ENCODE assay signal across 9 cellular contexts in the genomic region with DNA sequence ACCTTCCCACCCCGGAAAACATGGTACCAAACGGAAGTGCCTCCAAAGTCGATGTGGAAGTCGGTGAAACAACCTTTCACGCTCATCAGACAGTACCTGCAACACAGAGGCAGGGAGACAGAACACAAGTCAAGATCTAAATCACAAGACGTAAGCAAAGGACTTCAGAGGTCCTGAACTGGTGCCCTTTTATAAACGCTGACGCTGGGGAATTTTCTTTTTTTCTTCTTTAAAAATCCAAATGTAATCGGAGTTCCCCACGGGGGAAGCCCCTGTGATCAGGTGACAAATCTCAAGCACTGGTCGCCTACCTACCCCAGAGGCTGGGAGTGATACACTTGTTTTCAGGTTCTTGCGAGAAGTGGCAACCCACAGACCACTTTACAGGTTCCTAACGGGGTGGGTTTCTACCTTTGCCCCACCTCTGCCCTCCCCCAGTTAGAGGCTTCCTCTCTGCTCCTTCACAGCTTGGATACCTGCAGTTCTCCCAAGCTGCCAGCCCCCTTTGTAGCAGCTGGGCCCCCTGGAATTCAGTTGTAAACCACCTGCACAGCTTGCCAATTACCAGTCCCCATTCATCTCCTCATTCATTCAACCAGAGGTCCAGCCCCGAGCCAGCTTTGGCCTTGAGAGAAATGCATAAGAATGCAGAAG. TPM values are rescaled to one million over a fixed set of nuclear protein-coding genes. Genes with fewer than 3 reads are reported as not detected.
DNase-seq lines count a peak whose midpoint lies in the region; TF ChIP-seq lines count a peak whose summit lies in the region.
"Had no signal": no experiment of that assay in that cellular context is flagged by ENCODE, and none has a peak within 500 bp of the region (broad histone marks: within the 10 kb centered on the region; RNA-seq: fewer than 3 reads in every experiment).

No MANE protein-coding gene starts in this region.

- POLR2A ChIA-PET in PC-9 (lab: Charles Lee; ENCODE audit: unreplicated experiment): no interaction called here

- H3K9me2 ChIP-seq in PC-9 (ENCODE audit: insufficient read depth): no peaks in the 10 kb centered on the region

- H3K27ac Mint-ChIP-seq in T-helper 1 cell treated with Interleukin-12 subunit alpha and Interleukin-12 subunit beta and Interleukin-4 antibody, amounts not matched to agents 30 μg/mL and 1 μg/mL, for 36 hours: peak overlapping the region; percentile 55
- H3K27ac Mint-ChIP-seq in activated naive CD4-positive, alpha-beta T cell treated with anti-CD3 and anti-CD28 coated beads, Interleukin-2, amount 50 U/mL, for 24 hours: peak overlapping the region; percentile 26

- no peaks in the 10 kb centered on the region for H4K20me1 ChIP-seq in PC-9 (ENCODE audit: insufficient read depth)

- H3K27me3 Mint-ChIP-seq in T-helper 1 cell treated with Interleukin-12 subunit alpha and Interleukin-12 subunit beta and Interleukin-4 antibody, amounts not matched to agents 30 μg/mL and 1 μg/mL, for 36 hours (ENCODE audit: low read depth): peaks cover 4% of the 10 kb centered on the region
- no peaks in the 10 kb centered on the region for H3K27me3 Mint-ChIP-seq in activated naive CD4-positive, alpha-beta T cell treated with anti-CD3 and anti-CD28 coated beads, Interleukin-2, amount 50 U/mL, for 24 hours

- DNase-seq in D341Med (ENCODE audit: low spot score): peak; percentile 16
- peak; percentile 32 to 35 for DNase-seq in stimulated activated CD4-positive, alpha-beta T cell treated with anti-CD3 and anti-CD28 coated beads, Interleukin-15, amount 100 ng/mL, for 1 hour (ENCODE audit: low read depth in 1 of 2, low spot score in 1 of 2)
- no peak for DNase-seq in transverse colon
- DNase-seq in NCI-H524 (lab: John Stamatoyannopoulos, UW): no peak
- DNase-seq in PC-9: no peak
- DNase-seq in NCI-H1417 (lab: John Stamatoyannopoulos, UW): no peak

- no peak for TF ChIP-seq POLR2A in transverse colon (IDR thresholded peaks at IDR 0.05)

- H3K9me3 ChIP-seq in transverse colon (no peaks in the 10 kb centered on the region), PC-9 (ENCODE audit: insufficient read depth, low read depth) (no peaks in the 10 kb centered on the region)
- H3K9me3 ChIP-seq: prostate gland had no signal

- H3K27me3 ChIP-seq in transverse colon: no peaks in the 10 kb centered on the region
- no peaks in the 10 kb centered on the region for H3K27me3 ChIP-seq in PC-9 (ENCODE audit: insufficient read depth, low read depth)

- no peak for TF ChIP-seq EP300 in transverse colon (IDR thresholded peaks at IDR 0.05; ENCODE audit: low read depth)

- WGBS in transverse colon (ENCODE audit: low coverage in 1 of 2), 2 donors: 76 to 81% methylated on average over 7 to 14 of the region's 14 CpGs

- H3K27ac ChIP-seq in transverse colon: no peak overlapping the region
- H3K27ac ChIP-seq in PC-9: no peak overlapping the region
- H3K27ac ChIP-seq: prostate gland had no signal

- H3K36me3 Mint-ChIP-seq in T-helper 1 cell treated with Interleukin-12 subunit alpha and Interleukin-12 subunit beta and Interleukin-4 antibody, amounts not matched to agents 30 μg/mL and 1 μg/mL, for 36 hours (ENCODE audit: low read depth): peaks cover 24% of the 10 kb centered on the region
- H3K36me3 Mint-ChIP-seq in activated naive CD4-positive, alpha-beta T cell treated with anti-CD3 and anti-CD28 coated beads, Interleukin-2, amount 50 U/mL, for 24 hours: peaks cover 3% of the 10 kb centered on the region

- CTCF ChIA-PET in PC-9 (lab: Charles Lee): no interaction called here

- no TSS peak for BruUV-seq in PC-9 (replicated peaks; lab: Mats Ljungman, UMichigan)

- H3K4me3 ChIP-seq in transverse colon (no peak overlapping the region), PC-9 (no peak overlapping the region)
- H3K4me3 ChIP-seq: prostate gland had no signal

- peak overlapping the region; percentile 58 for H3K4me3 Mint-ChIP-seq in T-helper 1 cell treated with Interleukin-12 subunit alpha and Interleukin-12 subunit beta and Interleukin-4 antibody, amounts not matched to agents 30 μg/mL and 1 μg/mL, for 36 hours
- peak overlapping the region; percentile 39 for H3K4me3 Mint-ChIP-seq in activated naive CD4-positive, alpha-beta T cell treated with anti-CD3 and anti-CD28 coated beads, Interleukin-2, amount 50 U/mL, for 24 hours

- peaks cover 38% of the 10 kb centered on the region for H3K4me1 Mint-ChIP-seq in T-helper 1 cell treated with Interleukin-12 subunit alpha and Interleukin-12 subunit beta and Interleukin-4 antibody, amounts not matched to agents 30 μg/mL and 1 μg/mL, for 36 hours (ENCODE audit: low read depth)
- H3K4me1 Mint-ChIP-seq in activated naive CD4-positive, alpha-beta T cell treated with anti-CD3 and anti-CD28 coated beads, Interleukin-2, amount 50 U/mL, for 24 hours: peaks cover 68% of the 10 kb centered on the region

- TF ChIP-seq CTCF in transverse colon (IDR thresholded peaks at IDR 0.05): no peak
- TF ChIP-seq CTCF in PC-9 (conservative IDR thresholded peaks at IDR 0.05): no peak

- H3K9me3 Mint-ChIP-seq in T-helper 1 cell treated with Interleukin-12 subunit alpha and Interleukin-12 subunit beta and Interleukin-4 antibody, amounts not matched to agents 30 μg/mL and 1 μg/mL, for 36 hours: no peaks in the 10 kb centered on the region
- no peaks in the 10 kb centered on the region for H3K9me3 Mint-ChIP-seq in activated naive CD4-positive, alpha-beta T cell treated with anti-CD3 and anti-CD28 coated beads, Interleukin-2, amount 50 U/mL, for 24 hours

- no peaks in the 10 kb centered on the region for H3K79me2 ChIP-seq in PC-9 (ENCODE audit: low read depth)

- H3K36me3 ChIP-seq in transverse colon (no peaks in the 10 kb centered on the region), PC-9 (ENCODE audit: low read depth) (no peaks in the 10 kb centered on the region)
- H3K36me3 ChIP-seq: prostate gland had no signal

- peaks cover 11 to 58% (median 29%) of the 10 kb centered on the region in 4 donors for H3K4me1 ChIP-seq in transverse colon
- H3K4me1 ChIP-seq in PC-9 (replicated peaks; ENCODE audit: insufficient read depth): peaks cover 10% of the 10 kb centered on the region

- H3F3A ChIP-seq in PC-9 (ENCODE audit: insufficient read depth, low read depth): 0 out of 2 replicates have a peak, but pooled peaks cover 1% of the 10 kb centered on the region

- H3K4me2 ChIP-seq in PC-9: no peak overlapping the region

- H2AFZ ChIP-seq in PC-9: no peak overlapping the region

- in situ Hi-C loops in transverse colon (cut with MboI; ENCODE audit: low pct_ligation_motif_present in 1 of 4, low pct_unique_long_range_greater_than_20kb in 1 of 4, low sequenced_read_pairs in 3 of 4): no loop called here

- intact Hi-C loops in transverse colon (cut with DNase I; ENCODE audit: low total_unique reads) (no loop called here), PC-9 (cut with micrococcal nuclease; ENCODE audit: unreplicated experiment) (no loop called here)

RNA-seq across cellular contexts. Expression of a gene that starts 46.2 kb away (rescaled TPM):
- total RNA-seq in transverse colon (10 to 100 TPM in 3 of 4 donors, 1 to 10 TPM in 1; 7.2 to 39.3 (median 15.2) TPM), PC-9 (2021) (43.6 and 45.1 TPM in 2 replicates)

Comparison
In these comparisons a context has a peak if more than half of its experiments do, and no peak if none do; other contexts are left out.
1. DNase-seq: peak in D341Med (single experiment) and stimulated activated CD4-positive, alpha-beta T cell treated with anti-CD3 and anti-CD28 coated beads, Interleukin-15, amount 100 ng/mL, for 1 hour (2 of 2); none in transverse colon (single experiment), NCI-H524 (0 of 2), PC-9 (0 of 2) and NCI-H1417 (0 of 3).